ENCODE assay signal across 20 cellular contexts in the genomic region with DNA sequence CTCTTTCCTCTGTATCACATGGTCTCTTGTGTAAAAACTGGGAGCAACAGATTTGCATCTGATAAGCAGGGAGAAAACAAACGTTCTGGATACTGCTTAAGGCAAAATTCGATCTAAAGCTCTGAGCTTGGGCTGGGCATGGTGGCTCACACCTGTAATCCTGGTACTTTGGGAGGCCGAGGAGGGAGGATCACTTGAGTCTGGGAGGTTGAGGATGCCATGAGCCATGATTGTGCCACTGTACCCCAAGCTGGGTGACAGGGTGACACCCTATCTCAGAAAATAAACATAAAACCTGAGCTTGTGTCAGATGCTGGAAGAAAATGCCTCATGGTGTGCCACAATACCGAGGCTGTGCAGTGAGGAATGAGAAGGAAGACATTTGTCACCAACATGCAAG.
DNase-seq lines count a peak whose midpoint lies in the region; ATAC-seq, FAIRE-seq and TF ChIP-seq lines count a peak whose summit lies in the region.
"Had no signal": no experiment of that assay in that cellular context is flagged by ENCODE, and none has a peak within 500 bp of the region (broad histone marks: within the 10 kb centered on the region; RNA-seq: fewer than 3 reads in every experiment).

No MANE protein-coding gene starts in this region.

- BruUV-seq in endothelial cell of umbilical vein (replicated peaks; lab: Mats Ljungman, UMichigan): no TSS peak

- dilution Hi-C loops in endothelial cell of umbilical vein (cut with MboI; ENCODE audit: extremely low pct_ligation_motif_present, low sequenced_read_pairs): no loop called here

- H3K36me3 ChIP-seq in left ventricle myocardium inferior (no peaks in the 10 kb centered on the region), endothelial cell of umbilical vein (ENCODE audit: control insufficient read depth in 2 of 2, extremely low read depth in 1 of 2, insufficient read depth in 2 of 2, low read length in 2 of 2) (no peaks in the 10 kb centered on the region), gastrocnemius medialis (no peaks in the 10 kb centered on the region)
- H3K36me3 ChIP-seq: SJSA1 had no signal

- no peak overlapping the region for H3K9ac ChIP-seq in endothelial cell of umbilical vein (replicated peaks; ENCODE audit: extremely low read depth, insufficient read depth, low read length)

- DNase-seq in left ventricle myocardium inferior (no peak), Right ventricle myocardium superior (no peak), endothelial cell of umbilical vein (ENCODE audit: low read depth, low spot score) (no peak), gastrocnemius medialis (no peak), COR-L47 (lab: John Stamatoyannopoulos, UW) (no peak)
- DNase-seq in activated CD4-positive, alpha-beta T cell treated with anti-CD3 and anti-CD28 coated beads, Interleukin-2, amount 50 U/mL, for 4 hours: no peak
- DNase-seq: Calu3; CD8-positive, alpha-beta memory T cell; DND-41; KG1; MM.1S; NCI-H2029; NCI-H446; NCI-H524 treated with DMSO at 0.1 percent for 48 hours; NCI-H774 had no signal

- ATAC-seq in Right ventricle myocardium superior (ENCODE audit: poor library complexity) (no peak), gastrocnemius medialis (no peak), HG03432 (IDR thresholded peaks at IDR 0.05; ENCODE audit: unreplicated experiment) (no peak)

- peak; percentile 31 for FAIRE-seq in endothelial cell of umbilical vein (lab: Jason Lieb, UNC)
- FAIRE-seq: GM19239, H54, RCC 7860 had no signal

- no peak overlapping the region for H3K4me2 ChIP-seq in endothelial cell of umbilical vein (ENCODE audit: insufficient read depth, low read length)

- in situ Hi-C loops in gastrocnemius medialis (cut with MboI; ENCODE audit: low sequenced_read_pairs in 4 of 4): no loop called here

- H3K4me3 ChIP-seq in left ventricle myocardium inferior (no peak overlapping the region), endothelial cell of umbilical vein (replicated peaks in 1 of 3; ENCODE audit: insufficient read depth in 1 of 3, low read depth in 1 of 3, low read length in 3 of 3) (no peak overlapping the region), gastrocnemius medialis (no peak overlapping the region)
- H3K4me3 ChIP-seq: SJSA1 had no signal

- TF ChIP-seq CTCF in left ventricle myocardium inferior (IDR thresholded peaks at IDR 0.05; ENCODE audit: borderline replicate concordance) (no peak), endothelial cell of umbilical vein (IDR thresholded peaks at IDR 0.05; ENCODE audit: extremely low read depth in 1 of 2, insufficient read depth in 1 of 2, low read depth in 1 of 2, low read length in 2 of 2) (no peak), gastrocnemius medialis (IDR thresholded peaks at IDR 0.05 in 4 of 5, conservative IDR thresholded peaks at IDR 0.05 in 1 of 5) (no peak)

- intact Hi-C loops in left ventricle myocardium inferior (cut with micrococcal nuclease): no loop called here
- intact Hi-C loops in Right ventricle myocardium superior (cut with DNase I): no loop called here
- intact Hi-C loops in endothelial cell of umbilical vein (cut with micrococcal nuclease): no loop called here
- intact Hi-C loops in gastrocnemius medialis (cut with DNase I; ENCODE audit: low total_unique reads): no loop called here

- H3K4me1 ChIP-seq in left ventricle myocardium inferior (peaks cover 50% of the 10 kb centered on the region), endothelial cell of umbilical vein (ENCODE audit: control insufficient read depth, extremely low read depth, insufficient read depth, low read length) (no peaks in the 10 kb centered on the region), gastrocnemius medialis (peaks cover 9 to 11% of the 10 kb centered on the region in 2 donors)

- H3K9me1 ChIP-seq in endothelial cell of umbilical vein (replicated peaks; ENCODE audit: control insufficient read depth, extremely low read depth, insufficient read depth, low read length): no peaks in the 10 kb centered on the region

- POLR2A ChIA-PET in endothelial cell of umbilical vein (lab: Charles Lee): no interaction called here

- H3K27me3 ChIP-seq in left ventricle myocardium inferior (ENCODE audit: low read depth) (no peaks in the 10 kb centered on the region), endothelial cell of umbilical vein (ENCODE audit: control insufficient read depth in 2 of 2, insufficient read depth in 2 of 2, low read length in 2 of 2) (peaks cover 0 to 2% of the 10 kb centered on the region in 2 experiments), gastrocnemius medialis (no peaks in the 10 kb centered on the region)
- H3K27me3 ChIP-seq: SJSA1 had no signal

- H4K20me1 ChIP-seq in endothelial cell of umbilical vein (replicated peaks; ENCODE audit: control insufficient read depth, extremely low read depth, insufficient read depth, low read length): no peaks in the 10 kb centered on the region

- peaks cover under 1% of the 10 kb centered on the region for H3K9me3 ChIP-seq in left ventricle myocardium inferior (replicated peaks)
- no peaks in the 10 kb centered on the region for H3K9me3 ChIP-seq in endothelial cell of umbilical vein (replicated peaks; ENCODE audit: control insufficient read depth, insufficient read depth, low read length)
- no peaks in the 10 kb centered on the region for H3K9me3 ChIP-seq in gastrocnemius medialis
- H3K9me3 ChIP-seq: SJSA1 had no signal

- CTCF ChIA-PET in endothelial cell of umbilical vein (lab: Charles Lee): no interaction called here

- H3K79me2 ChIP-seq in endothelial cell of umbilical vein (ENCODE audit: control insufficient read depth, insufficient read depth, low read length): no peaks in the 10 kb centered on the region

- H2AFZ ChIP-seq in endothelial cell of umbilical vein (ENCODE audit: low read depth, low read length): no peak overlapping the region

- H3K27ac ChIP-seq in left ventricle myocardium inferior (replicated peaks): peak overlapping the region; percentile 89
- no peak overlapping the region for H3K27ac ChIP-seq in endothelial cell of umbilical vein (ENCODE audit: insufficient read depth, low read depth, low read length)
- peak overlapping the region; percentile 6 to 70 (median 62) for H3K27ac ChIP-seq in gastrocnemius medialis
- H3K27ac ChIP-seq: SJSA1 had no signal

- no peak for TF ChIP-seq POLR2A in endothelial cell of umbilical vein (IDR thresholded peaks at IDR 0.05; ENCODE audit: low read depth, low read length)
- TF ChIP-seq POLR2A in gastrocnemius medialis (IDR thresholded peaks at IDR 0.05): no peak

TF ChIP-seq in endothelial cell of umbilical vein, 7 proteins besides CTCF, POLR2A, EP300 and RAD21:
- TF ChIP-seq GATA2 (IDR thresholded peaks at IDR 0.05; ENCODE audit: insufficient read depth, insufficient read length, low read depth, low read length) (no peak), EZH2 (IDR thresholded peaks at IDR 0.05; ENCODE audit: borderline replicate concordance, low read depth, low read length, severe bottlenecking) (no peak), JUN (IDR thresholded peaks at IDR 0.05; ENCODE audit: borderline replicate concordance, insufficient read depth, insufficient read length, low read depth) (no peak), POLR2AphosphoS5 (IDR thresholded peaks at IDR 0.05; ENCODE audit: insufficient read depth, low read depth, low read length) (no peak)
